ENCODE assay signal across 8 cellular contexts in genomic region chr20:36467076-36467999, GRCh38.
DNase-seq lines count a peak whose midpoint lies in the region; ATAC-seq and TF ChIP-seq lines count a peak whose summit lies in the region.

No MANE protein-coding gene starts in this region.

- DNase-seq in A172 (ENCODE audit: low spot score) (peak; percentile 96), H9 (no peak), Panc1 (ENCODE audit: low read depth, low spot score) (no peak), right cardiac atrium (peak in 2 of 3 donors; percentile 75 to 85)
- peak; percentile 41 for DNase-seq in activated naive CD8-positive, alpha-beta T cell treated with anti-CD3 and anti-CD28 coated beads, Interleukin-2, amount 50 U/mL, for 24 hours
- DNase-seq in stimulated activated CD4-positive, alpha-beta T cell treated with anti-CD3 and anti-CD28 coated beads, Interleukin-1b, Interleukin-23, amount 100 ng/mL, for 48 hours = peak; percentile 18

- no peak overlapping the region for H2BK20ac ChIP-seq in H9 (ENCODE audit: low read depth, low read length, poor library complexity, severe bottlenecking)

- no peaks in the 10 kb centered on the region for H3K27me3 Mint-ChIP-seq in H9 (ENCODE audit: low read depth)
- H3K27me3 Mint-ChIP-seq in activated naive CD8-positive, alpha-beta T cell treated with anti-CD3 and anti-CD28 coated beads, Interleukin-2, amount 50 U/mL, for 24 hours = no peaks in the 10 kb centered on the region

- H4K91ac ChIP-seq in H9 (ENCODE audit: insufficient read length, low read depth, low read length) = no peak overlapping the region

- peaks cover 10% of the 10 kb centered on the region for H3K23me2 ChIP-seq in H9 (ENCODE audit: insufficient read length, low read depth, low read length, poor library complexity, severe bottlenecking)

- no peak overlapping the region for H3K4ac ChIP-seq in H9 (ENCODE audit: low read depth, low read length)

- no peaks in the 10 kb centered on the region for H4K20me1 ChIP-seq in H9 (ENCODE audit: control insufficient read depth, insufficient read depth, insufficient read length)

- peaks cover 5% of the 10 kb centered on the region for H3K79me1 ChIP-seq in H9 (ENCODE audit: insufficient read depth, low read depth, low read length, poor library complexity, severe bottlenecking)

- no peak overlapping the region for H3K27ac ChIP-seq in H9 (ENCODE audit: insufficient read length, low read depth, low read length)
- H3K27ac ChIP-seq in Panc1 (ENCODE audit: low read length) = peak overlapping the region; percentile 36; the same call in 1 of the 2 replicates
- peak overlapping the region; percentile 53 for H3K27ac ChIP-seq in right cardiac atrium (ENCODE audit: low read length)

- H3K18ac ChIP-seq in H9 (ENCODE audit: insufficient read length, low read depth, low read length) = no peak overlapping the region

- in situ Hi-C loops in Panc1 (cut with HindIII; ENCODE audit: low pct_unique_long_range_greater_than_20kb, low sequenced_read_pairs) = no loop called here

- no peaks in the 10 kb centered on the region for H3K36me3 ChIP-seq in Panc1 (ENCODE audit: control insufficient read depth, insufficient read depth, low read length)

- H2BK12ac ChIP-seq in H9 (ENCODE audit: insufficient read length, low read depth, low read length) = no peak overlapping the region

- no peak overlapping the region for H2AFZ ChIP-seq in H9 (ENCODE audit: low read length)

- H3K27ac Mint-ChIP-seq in H9 = peak overlapping the region; percentile 41 to 67 (median 62); a peak in 6 of 7 replicates
- H3K27ac Mint-ChIP-seq in activated naive CD8-positive, alpha-beta T cell treated with anti-CD3 and anti-CD28 coated beads, Interleukin-2, amount 50 U/mL, for 24 hours = peak overlapping the region; percentile 42

- intact Hi-C loops in Panc1 (cut with micrococcal nuclease; ENCODE audit: unreplicated experiment) (no loop called here), right cardiac atrium (cut with DNase I) (loop anchor here in 1 of 4 donors (5.0 kb wide), 1 partner anchor 75 kb away; the partner anchor contains the start of gene MYL9)

- no peak overlapping the region for H3K4me3 Mint-ChIP-seq in H9
- no peak overlapping the region for H3K4me3 Mint-ChIP-seq in activated naive CD8-positive, alpha-beta T cell treated with anti-CD3 and anti-CD28 coated beads, Interleukin-2, amount 50 U/mL, for 24 hours

- H3K14ac ChIP-seq in H9 (ENCODE audit: insufficient read depth, low read length) = no peak overlapping the region

- peaks cover 55 to 68% of the 10 kb centered on the region in 2 experiments for H3K4me1 Mint-ChIP-seq in H9
- H3K4me1 Mint-ChIP-seq in activated naive CD8-positive, alpha-beta T cell treated with anti-CD3 and anti-CD28 coated beads, Interleukin-2, amount 50 U/mL, for 24 hours = peaks cover 77% of the 10 kb centered on the region

- no peak overlapping the region for H2BK120ac ChIP-seq in H9 (ENCODE audit: low read depth, low read length, poor library complexity, severe bottlenecking)

- H3K9me3 Mint-ChIP-seq in H9 = no peaks in the 10 kb centered on the region
- no peaks in the 10 kb centered on the region for H3K9me3 Mint-ChIP-seq in activated naive CD8-positive, alpha-beta T cell treated with anti-CD3 and anti-CD28 coated beads, Interleukin-2, amount 50 U/mL, for 24 hours

- H3K9me3 ChIP-seq in H9 (ENCODE audit: control insufficient read depth, low read depth, low read length) = no peaks in the 10 kb centered on the region
- no peaks in the 10 kb centered on the region for H3K9me3 ChIP-seq in Panc1 (ENCODE audit: control insufficient read depth, insufficient read depth, low read depth, low read length)
- H3K9me3 ChIP-seq in right cardiac atrium (ENCODE audit: control insufficient read depth, low read length) = no peaks in the 10 kb centered on the region

- BruUV-seq in Panc1 (replicated peaks; lab: Mats Ljungman, UMichigan) = TSS peak; percentile 10

- H3T11ph ChIP-seq in H9 (ENCODE audit: low read length) = no peak overlapping the region

- TF ChIP-seq CTCF in H9 (conservative IDR thresholded peaks at IDR 0.05) (no peak), Panc1 (IDR thresholded peaks at IDR 0.05) (no peak)

- H3K36me3 Mint-ChIP-seq in H9 (ENCODE audit: insufficient read depth in 1 of 3, low read depth in 3 of 3) = peaks cover 2 to 11% (median 4%) of the 10 kb centered on the region in 3 experiments; a peak in 6 of 7 replicates
- no peaks in the 10 kb centered on the region for H3K36me3 Mint-ChIP-seq in activated naive CD8-positive, alpha-beta T cell treated with anti-CD3 and anti-CD28 coated beads, Interleukin-2, amount 50 U/mL, for 24 hours (ENCODE audit: low read depth)

- H3K79me2 ChIP-seq in H9 (ENCODE audit: insufficient read depth, low read length) = peaks cover 15% of the 10 kb centered on the region; the same call in 1 of the 2 replicates

- H2BK15ac ChIP-seq in H9 (ENCODE audit: low read depth, low read length) = no peak overlapping the region

- CTCF ChIA-PET in Panc1 (lab: Charles Lee) = no interaction called here

- H3K9ac ChIP-seq in H9 (ENCODE audit: extremely low read depth, insufficient read length, low read length) = no peak overlapping the region

- WGBS in H9 (ENCODE audit: extremely low coverage, insufficient read length, low lambda C conversion rate) = no CpG with 5 or more reads among the region's 8 CpGs
- WGBS in right cardiac atrium = 22% methylated on average over 8 of the region's 8 CpGs

- H3K23ac ChIP-seq in H9 (ENCODE audit: insufficient read length, low read depth, low read length) = no peak overlapping the region

- no peak overlapping the region for H3K4me2 ChIP-seq in H9 (ENCODE audit: insufficient read depth, insufficient read length, low read length)

- H3K56ac ChIP-seq in H9 (ENCODE audit: insufficient read length, low read depth, low read length) = no peak overlapping the region

- H3K4me1 ChIP-seq in H9 (ENCODE audit: insufficient read depth, low read length) = peaks cover 12% of the 10 kb centered on the region; the same call in 1 of the 2 replicates
- H3K4me1 ChIP-seq in Panc1 (ENCODE audit: control insufficient read depth, insufficient read depth, low read length) = peaks cover 60% of the 10 kb centered on the region
- peaks cover 52% of the 10 kb centered on the region for H3K4me1 ChIP-seq in right cardiac atrium (ENCODE audit: control insufficient read depth, insufficient read depth, low read length)

- no peak for ATAC-seq in Panc1
- no peak for ATAC-seq in activated naive CD8-positive, alpha-beta T cell treated with anti-CD3 and anti-CD28 coated beads, Interleukin-2, amount 50 U/mL, for 24 hours
- peak; percentile 3 to 66 for ATAC-seq in right cardiac atrium
- no peak for ATAC-seq in HG03439 (IDR thresholded peaks at IDR 0.05; ENCODE audit: unreplicated experiment)
- no peak for ATAC-seq in GM21619 (IDR thresholded peaks at IDR 0.05; ENCODE audit: unreplicated experiment)

- H4K8ac ChIP-seq in H9 (replicated peaks; ENCODE audit: insufficient read length, low read depth, low read length) = no peak overlapping the region

- H3K27me3 ChIP-seq in H9 (ENCODE audit: insufficient read depth, low read length) = no peaks in the 10 kb centered on the region
- no peaks in the 10 kb centered on the region for H3K27me3 ChIP-seq in Panc1 (ENCODE audit: control insufficient read depth, insufficient read depth, low read length)
- H3K27me3 ChIP-seq in right cardiac atrium (ENCODE audit: control insufficient read depth, insufficient read depth) = no peaks in the 10 kb centered on the region

- no peak overlapping the region for H2AK5ac ChIP-seq in H9 (ENCODE audit: insufficient read length, low read length)

- no peak overlapping the region for H4K5ac ChIP-seq in H9 (ENCODE audit: insufficient read length, low read depth, low read length)

- POLR2A ChIA-PET in Panc1 (lab: Charles Lee) = interaction anchor here (0.6 kb wide), 1 partner anchor 51 kb away, joined by 3 read pairs; no protein-coding TSS in a partner anchor

- no peak overlapping the region for H2BK5ac ChIP-seq in H9 (ENCODE audit: insufficient read length, low read length)

- H3K4me3 ChIP-seq in Panc1 (ENCODE audit: low read depth in 2 of 2, low read length in 2 of 2) (no peak overlapping the region), right cardiac atrium (ENCODE audit: low read length) (no peak overlapping the region)

Comparison
In these comparisons a context has a peak if more than half of its experiments do, and no peak if none do; other contexts are left out.
1. DNase-seq: peak in A172 (single experiment), activated naive CD8-positive, alpha-beta T cell treated with anti-CD3 and anti-CD28 coated beads, Interleukin-2, amount 50 U/mL, for 24 hours (single experiment), right cardiac atrium (2 of 3) and stimulated activated CD4-positive, alpha-beta T cell treated with anti-CD3 and anti-CD28 coated beads, Interleukin-1b, Interleukin-23, amount 100 ng/mL, for 48 hours (single experiment); none in H9 (single experiment) and Panc1 (single experiment).
2. ATAC-seq: peak in right cardiac atrium (2 of 2); none in Panc1 (single experiment), activated naive CD8-positive, alpha-beta T cell treated with anti-CD3 and anti-CD28 coated beads, Interleukin-2, amount 50 U/mL, for 24 hours (single experiment), HG03439 (single experiment) and GM21619 (single experiment).